1 cellular context compared by ENCODE assay signal in genomic region chr6:36196049-36196879, GRCh38.
TF ChIP-seq lines count a peak whose summit lies in the region.

BRPF3 (plus strand) TSS chr6:36196744; CDS start chr6:36200323, 3,579 bp downstream.

TF ChIP-seq in HepG2, 621 proteins besides CTCF, POLR2A, EP300 and RAD21 (continued from another document and continues in another):
- TF ChIP-seq, protein P1, sequence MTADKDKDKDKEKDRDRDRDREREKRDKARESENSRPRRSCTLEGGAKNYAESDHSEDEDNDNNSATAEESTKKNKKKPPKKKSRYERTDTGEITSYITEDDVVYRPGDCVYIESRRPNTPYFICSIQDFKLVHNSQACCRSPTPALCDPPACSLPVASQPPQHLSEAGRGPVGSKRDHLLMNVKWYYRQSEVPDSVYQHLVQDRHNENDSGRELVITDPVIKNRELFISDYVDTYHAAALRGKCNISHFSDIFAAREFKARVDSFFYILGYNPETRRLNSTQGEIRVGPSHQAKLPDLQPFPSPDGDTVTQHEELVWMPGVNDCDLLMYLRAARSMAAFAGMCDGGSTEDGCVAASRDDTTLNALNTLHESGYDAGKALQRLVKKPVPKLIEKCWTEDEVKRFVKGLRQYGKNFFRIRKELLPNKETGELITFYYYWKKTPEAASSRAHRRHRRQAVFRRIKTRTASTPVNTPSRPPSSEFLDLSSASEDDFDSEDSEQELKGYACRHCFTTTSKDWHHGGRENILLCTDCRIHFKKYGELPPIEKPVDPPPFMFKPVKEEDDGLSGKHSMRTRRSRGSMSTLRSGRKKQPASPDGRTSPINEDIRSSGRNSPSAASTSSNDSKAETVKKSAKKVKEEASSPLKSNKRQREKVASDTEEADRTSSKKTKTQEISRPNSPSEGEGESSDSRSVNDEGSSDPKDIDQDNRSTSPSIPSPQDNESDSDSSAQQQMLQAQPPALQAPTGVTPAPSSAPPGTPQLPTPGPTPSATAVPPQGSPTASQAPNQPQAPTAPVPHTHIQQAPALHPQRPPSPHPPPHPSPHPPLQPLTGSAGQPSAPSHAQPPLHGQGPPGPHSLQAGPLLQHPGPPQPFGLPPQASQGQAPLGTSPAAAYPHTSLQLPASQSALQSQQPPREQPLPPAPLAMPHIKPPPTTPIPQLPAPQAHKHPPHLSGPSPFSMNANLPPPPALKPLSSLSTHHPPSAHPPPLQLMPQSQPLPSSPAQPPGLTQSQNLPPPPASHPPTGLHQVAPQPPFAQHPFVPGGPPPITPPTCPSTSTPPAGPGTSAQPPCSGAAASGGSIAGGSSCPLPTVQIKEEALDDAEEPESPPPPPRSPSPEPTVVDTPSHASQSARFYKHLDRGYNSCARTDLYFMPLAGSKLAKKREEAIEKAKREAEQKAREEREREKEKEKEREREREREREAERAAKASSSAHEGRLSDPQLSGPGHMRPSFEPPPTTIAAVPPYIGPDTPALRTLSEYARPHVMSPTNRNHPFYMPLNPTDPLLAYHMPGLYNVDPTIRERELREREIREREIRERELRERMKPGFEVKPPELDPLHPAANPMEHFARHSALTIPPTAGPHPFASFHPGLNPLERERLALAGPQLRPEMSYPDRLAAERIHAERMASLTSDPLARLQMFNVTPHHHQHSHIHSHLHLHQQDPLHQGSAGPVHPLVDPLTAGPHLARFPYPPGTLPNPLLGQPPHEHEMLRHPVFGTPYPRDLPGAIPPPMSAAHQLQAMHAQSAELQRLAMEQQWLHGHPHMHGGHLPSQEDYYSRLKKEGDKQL (CRISPR knock-in tag; IDR thresholded peaks at IDR 0.05; ENCODE audit: low read depth), result no peak
- TF ChIP-seq ZKSCAN5 (CRISPR knock-in tag; IDR thresholded peaks at IDR 0.05) (no peak), STAG1 (CRISPR knock-in tag; IDR thresholded peaks at IDR 0.05) (peak; percentile 71), U2AF1 (optimal IDR thresholded peaks at IDR 0.05; ENCODE audit: low read depth, low read length) (no peak), ZNF160 (CRISPR knock-in tag; IDR thresholded peaks at IDR 0.05) (no peak), ZBTB33 (CRISPR knock-in tag; IDR thresholded peaks at IDR 0.05) (no peak), HCFC1 (IDR thresholded peaks at IDR 0.05; ENCODE audit: low read depth, low read length) (no peak), SSRP1 (CRISPR knock-in tag; IDR thresholded peaks at IDR 0.05) (peak; percentile 68), RFX5 (IDR thresholded peaks at IDR 0.05; ENCODE audit: low read depth, low read length) (no peak), TMF1 (CRISPR knock-in tag; IDR thresholded peaks at IDR 0.05; ENCODE audit: low read depth) (peak; percentile 46; the same call in 1 of the 2 replicates), ZNF558 (CRISPR knock-in tag; IDR thresholded peaks at IDR 0.05; ENCODE audit: borderline replicate concordance) (peak; percentile 66; the same call in 1 of the 2 replicates), ARID2 (CRISPR knock-in tag; IDR thresholded peaks at IDR 0.05; ENCODE audit: borderline replicate concordance) (no peak), PITX1 (CRISPR knock-in tag; IDR thresholded peaks at IDR 0.05) (peak; percentile 85), IKZF4 (CRISPR knock-in tag; IDR thresholded peaks at IDR 0.05; ENCODE audit: borderline replicate concordance, low read depth, not compliant biosample characterization) (no peak), TCF12 (IDR thresholded peaks at IDR 0.05) (no peak), TCF12 (CRISPR knock-in tag; IDR thresholded peaks at IDR 0.05) (peak; percentile 75; the same call in 1 of the 2 replicates), ZNF616 (CRISPR knock-in tag; IDR thresholded peaks at IDR 0.05; ENCODE audit: low read depth) (no peak), MEF2D (CRISPR knock-in tag; IDR thresholded peaks at IDR 0.05) (peak; percentile 57), ZNF331 (CRISPR knock-in tag; IDR thresholded peaks at IDR 0.05) (0 out of 2 replicates have a peak, but pooled peaks have one; percentile 10), ATF1 (CRISPR knock-in tag; IDR thresholded peaks at IDR 0.05) (no peak), HOXD1 (CRISPR knock-in tag; IDR thresholded peaks at IDR 0.05) (peak; percentile 31; the same call in 1 of the 2 replicates), ATM (IDR thresholded peaks at IDR 0.05; ENCODE audit: borderline replicate concordance) (no peak), XRCC5 (optimal IDR thresholded peaks at IDR 0.05; ENCODE audit: low read length) (peak; percentile 28), NFAT5 (CRISPR knock-in tag; IDR thresholded peaks at IDR 0.05) (no peak), TEAD3 (CRISPR knock-in tag; optimal IDR thresholded peaks at IDR 0.05; ENCODE audit: borderline replicate concordance) (no peak), ZNF180 (CRISPR knock-in tag; IDR thresholded peaks at IDR 0.05; ENCODE audit: borderline replicate concordance, low read depth) (no peak), TARDBP (CRISPR knock-in tag; IDR thresholded peaks at IDR 0.05) (peak; percentile 11; the same call in 1 of the 2 replicates), ZNF850 (CRISPR knock-in tag; conservative IDR thresholded peaks at IDR 0.05) (no peak), THYN1 (CRISPR knock-in tag; IDR thresholded peaks at IDR 0.05; ENCODE audit: borderline replicate concordance, low read depth) (no peak)
- TF ChIP-seq, protein P2, sequence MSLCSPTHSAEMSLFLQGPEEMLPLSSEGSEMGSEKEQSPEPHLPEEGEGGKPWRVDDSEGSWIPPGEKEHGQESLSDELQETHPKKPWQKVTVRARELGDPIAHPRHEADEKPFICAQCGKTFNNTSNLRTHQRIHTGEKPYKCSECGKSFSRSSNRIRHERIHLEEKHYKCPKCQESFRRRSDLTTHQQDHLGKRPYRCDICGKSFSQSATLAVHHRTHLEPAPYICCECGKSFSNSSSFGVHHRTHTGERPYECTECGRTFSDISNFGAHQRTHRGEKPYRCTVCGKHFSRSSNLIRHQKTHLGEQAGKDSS (CRISPR knock-in tag; IDR thresholded peaks at IDR 0.05; ENCODE audit: borderline replicate concordance, low read depth), result no peak; the same call in 1 of the 2 replicates
- TF ChIP-seq, protein P3, sequence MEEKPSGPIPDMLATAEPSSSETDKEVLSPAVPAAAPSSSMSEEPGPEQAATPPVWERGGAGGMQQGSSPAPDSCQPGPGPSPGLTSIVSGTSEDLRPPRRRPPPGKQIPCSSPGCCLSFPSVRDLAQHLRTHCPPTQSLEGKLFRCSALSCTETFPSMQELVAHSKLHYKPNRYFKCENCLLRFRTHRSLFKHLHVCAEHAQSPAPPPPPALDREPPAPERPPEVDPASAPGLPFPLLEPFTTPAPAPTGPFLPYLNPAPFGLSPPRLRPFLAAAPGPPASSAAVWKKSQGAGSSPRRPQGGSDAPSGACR (CRISPR knock-in tag; IDR thresholded peaks at IDR 0.05), result no peak; the same call in none of the 2 replicates
- TF ChIP-seq, protein P4, sequence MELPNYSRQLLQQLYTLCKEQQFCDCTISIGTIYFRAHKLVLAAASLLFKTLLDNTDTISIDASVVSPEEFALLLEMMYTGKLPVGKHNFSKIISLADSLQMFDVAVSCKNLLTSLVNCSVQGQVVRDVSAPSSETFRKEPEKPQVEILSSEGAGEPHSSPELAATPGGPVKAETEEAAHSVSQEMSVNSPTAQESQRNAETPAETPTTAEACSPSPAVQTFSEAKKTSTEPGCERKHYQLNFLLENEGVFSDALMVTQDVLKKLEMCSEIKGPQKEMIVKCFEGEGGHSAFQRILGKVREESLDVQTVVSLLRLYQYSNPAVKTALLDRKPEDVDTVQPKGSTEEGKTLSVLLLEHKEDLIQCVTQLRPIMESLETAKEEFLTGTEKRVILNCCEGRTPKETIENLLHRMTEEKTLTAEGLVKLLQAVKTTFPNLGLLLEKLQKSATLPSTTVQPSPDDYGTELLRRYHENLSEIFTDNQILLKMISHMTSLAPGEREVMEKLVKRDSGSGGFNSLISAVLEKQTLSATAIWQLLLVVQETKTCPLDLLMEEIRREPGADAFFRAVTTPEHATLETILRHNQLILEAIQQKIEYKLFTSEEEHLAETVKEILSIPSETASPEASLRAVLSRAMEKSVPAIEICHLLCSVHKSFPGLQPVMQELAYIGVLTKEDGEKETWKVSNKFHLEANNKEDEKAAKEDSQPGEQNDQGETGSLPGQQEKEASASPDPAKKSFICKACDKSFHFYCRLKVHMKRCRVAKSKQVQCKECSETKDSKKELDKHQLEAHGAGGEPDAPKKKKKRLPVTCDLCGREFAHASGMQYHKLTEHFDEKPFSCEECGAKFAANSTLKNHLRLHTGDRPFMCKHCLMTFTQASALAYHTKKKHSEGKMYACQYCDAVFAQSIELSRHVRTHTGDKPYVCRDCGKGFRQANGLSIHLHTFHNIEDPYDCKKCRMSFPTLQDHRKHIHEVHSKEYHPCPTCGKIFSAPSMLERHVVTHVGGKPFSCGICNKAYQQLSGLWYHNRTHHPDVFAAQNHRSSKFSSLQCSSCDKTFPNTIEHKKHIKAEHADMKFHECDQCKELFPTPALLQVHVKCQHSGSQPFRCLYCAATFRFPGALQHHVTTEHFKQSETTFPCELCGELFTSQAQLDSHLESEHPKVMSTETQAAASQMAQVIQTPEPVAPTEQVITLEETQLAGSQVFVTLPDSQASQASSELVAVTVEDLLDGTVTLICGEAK (IDR thresholded peaks at IDR 0.05), result no peak
- TF ChIP-seq, protein P4 (CRISPR knock-in tag; IDR thresholded peaks at IDR 0.05), result no peak; the same call in 1 of the 2 replicates
